In the genomic region with DNA sequence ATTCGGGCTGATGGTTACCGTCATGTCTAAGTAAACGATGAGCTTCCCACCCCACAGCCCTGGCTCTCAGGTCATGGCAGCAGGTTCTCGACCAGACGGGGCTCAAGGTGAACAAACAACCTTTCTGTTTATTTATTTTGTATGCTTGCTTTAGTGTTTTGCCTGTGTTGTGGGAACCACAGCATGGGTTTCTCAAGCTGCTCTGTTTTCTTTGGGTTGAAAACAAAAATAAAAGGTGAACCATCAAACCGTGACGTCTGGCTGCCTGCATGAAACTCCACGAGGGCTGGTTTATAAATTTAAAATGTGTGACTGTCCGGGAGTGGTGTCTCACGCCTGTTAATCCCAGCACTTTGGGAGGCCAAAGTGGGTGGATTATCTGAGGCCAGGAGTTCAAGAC, we compare ENCODE assay signal across 21 cellular contexts. TPM values are rescaled to one million over a fixed set of nuclear protein-coding genes. Genes with fewer than 3 reads are reported as not detected.
"Had no signal": no experiment of that assay in that cellular context is flagged by ENCODE, and none has a peak within 500 bp of the region (broad histone marks: within the 10 kb centered on the region; RNA-seq: fewer than 3 reads in every experiment).

No MANE protein-coding gene starts in this region.

- H3K4me1 Mint-ChIP-seq: activated CD4-positive, alpha-beta memory T cell treated with anti-CD3 and anti-CD28 coated beads, Interleukin-2, amount 10 ng/mL, durations not matched to agents 7 days and 5 days; activated naive CD4-positive, alpha-beta T cell treated with anti-CD3 and anti-CD28 coated beads, Interleukin-2, amount 50 U/mL, for 24 hours; memory B cell; natural killer cell had no signal

- H3K4me3 ChIP-seq: adrenal gland, skin epidermis, suprapubic skin, upper lobe of left lung had no signal

- H3K27ac ChIP-seq: neutrophil, suprapubic skin, upper lobe of left lung had no signal

- DNase-seq: activated CD4-positive, alpha-beta memory T cell treated with anti-CD3 and anti-CD28 coated beads, Interleukin-2, amount 10 ng/mL, durations not matched to agents 7 days and 5 days; activated CD4-positive, alpha-beta T cell treated with anti-CD3 and anti-CD28 coated beads for 36 hours; activated T-cell treated with anti-CD3 and anti-CD28 coated beads, Interleukin-2, amount 50 U/mL, for 24 hours; caudate nucleus; left ventricle myocardium superior; natural killer cell; retina; stimulated activated CD4-positive, alpha-beta T cell treated with anti-CD3 and anti-CD28 coated beads, Interleukin-4, amount 100 ng/mL, for 4 hours; stimulated activated CD8-positive, alpha-beta memory T cell treated with anti-CD3 and anti-CD28 coated beads, Interleukin-4, amount 100 ng/mL, for 48 hours; stimulated activated naive CD8-positive, alpha-beta T cell treated with anti-CD3 and anti-CD28 coated beads, Interleukin-15, Interleukin-2, amounts not matched to agents 100 U/mL and 50 U/mL, for 24 hours; T-helper 2 cell; upper lobe of left lung had no signal

- H3K36me3 Mint-ChIP-seq: memory B cell, natural killer cell had no signal

- FAIRE-seq: colon, endometrium, keratinocyte had no signal

- H3K4me3 Mint-ChIP-seq: activated CD4-positive, alpha-beta memory T cell treated with anti-CD3 and anti-CD28 coated beads, Interleukin-2, amount 10 ng/mL, durations not matched to agents 7 days and 5 days; activated CD4-positive, alpha-beta T cell treated with anti-CD3 and anti-CD28 coated beads for 36 hours; activated naive CD4-positive, alpha-beta T cell treated with anti-CD3 and anti-CD28 coated beads, Interleukin-2, amount 50 U/mL, for 24 hours; activated T-cell treated with anti-CD3 and anti-CD28 coated beads, Interleukin-2, amount 50 U/mL, for 24 hours; memory B cell; natural killer cell had no signal

- H3K9me3 Mint-ChIP-seq: activated CD4-positive, alpha-beta memory T cell treated with anti-CD3 and anti-CD28 coated beads, Interleukin-2, amount 10 ng/mL, durations not matched to agents 7 days and 5 days; activated naive CD4-positive, alpha-beta T cell treated with anti-CD3 and anti-CD28 coated beads, Interleukin-2, amount 50 U/mL, for 24 hours; activated T-cell treated with anti-CD3 and anti-CD28 coated beads, Interleukin-2, amount 50 U/mL, for 24 hours; natural killer cell had no signal

- ATAC-seq: activated CD4-positive, alpha-beta T cell treated with anti-CD3 and anti-CD28 coated beads for 36 hours; left ventricle myocardium superior; natural killer cell; stimulated activated naive CD8-positive, alpha-beta T cell treated with anti-CD3 and anti-CD28 coated beads, Interleukin-15, Interleukin-2, amounts not matched to agents 100 U/mL and 50 U/mL, for 24 hours had no signal

- H3K27ac Mint-ChIP-seq: activated CD4-positive, alpha-beta memory T cell treated with anti-CD3 and anti-CD28 coated beads, Interleukin-2, amount 10 ng/mL, durations not matched to agents 7 days and 5 days; activated CD4-positive, alpha-beta T cell treated with anti-CD3 and anti-CD28 coated beads for 36 hours; activated naive CD4-positive, alpha-beta T cell treated with anti-CD3 and anti-CD28 coated beads, Interleukin-2, amount 50 U/mL, for 24 hours; activated T-cell treated with anti-CD3 and anti-CD28 coated beads, Interleukin-2, amount 50 U/mL, for 24 hours; memory B cell; natural killer cell had no signal

- H3K36me3 ChIP-seq: adrenal gland, neutrophil, suprapubic skin, upper lobe of left lung had no signal

- H3K9me3 ChIP-seq: adrenal gland, neutrophil, suprapubic skin, upper lobe of left lung had no signal

- H3K27me3 ChIP-seq: adrenal gland, suprapubic skin, upper lobe of left lung had no signal

RNA-seq across cellular contexts. Expression of a gene that starts 28.0 kb away (rescaled TPM):
- total RNA-seq: activated CD4-positive, alpha-beta memory T cell treated with anti-CD3 and anti-CD28 coated beads, Interleukin-2, amount 10 ng/mL, durations not matched to agents 7 days and 5 days; natural killer cell had no signal
